ENCODE assay signal across 13 cellular contexts in genomic region chr2:26647981-26648380, GRCh38. TPM values are rescaled to one million over a fixed set of nuclear protein-coding genes. Genes with fewer than 3 reads are reported as not detected.
DNase-seq lines count a peak whose midpoint lies in the region; ATAC-seq and TF ChIP-seq lines count a peak whose summit lies in the region.
"Had no signal": no experiment of that assay in that cellular context is flagged by ENCODE, and none has a peak within 500 bp of the region (broad histone marks: within the 10 kb centered on the region; RNA-seq: fewer than 3 reads in every experiment).

No MANE protein-coding gene starts in this region.

- H3K27me3 ChIP-seq in spleen (replicated peaks in 1 of 7) (peaks cover 0 to 11% (median 0%) of the 10 kb centered on the region in 7 donors), prostate gland (replicated peaks; ENCODE audit: insufficient read depth) (no peaks in the 10 kb centered on the region)
- H3K27me3 ChIP-seq: BLaER1 had no signal

- no peak for ATAC-seq in HG03097 (IDR thresholded peaks at IDR 0.05; ENCODE audit: low FRiP score, unreplicated experiment)

- peak overlapping the region; percentile 3 for H3K4me3 Mint-ChIP-seq in glutamatergic neuron (ENCODE audit: unreplicated experiment)

- intact Hi-C loops in spleen (cut with DNase I; ENCODE audit: low total_unique reads) (no loop called here), prostate gland (cut with DNase I) (no loop called here)

- H3K36me3 ChIP-seq in spleen (no peaks in the 10 kb centered on the region), prostate gland (no peaks in the 10 kb centered on the region)
- H3K36me3 ChIP-seq: BLaER1 had no signal

- peaks cover 20% of the 10 kb centered on the region for H3K4me1 Mint-ChIP-seq in glutamatergic neuron (ENCODE audit: low read depth, unreplicated experiment)

- TF ChIP-seq POLR2A in spleen (IDR thresholded peaks at IDR 0.05) = no peak
- no peak for TF ChIP-seq POLR2A in erythroblast (IDR thresholded peaks at IDR 0.05; ENCODE audit: low read length)
- TF ChIP-seq POLR2A in prostate gland (IDR thresholded peaks at IDR 0.05) = no peak

- H3K27ac ChIP-seq in spleen = no peak overlapping the region
- no peak overlapping the region for H3K27ac ChIP-seq in prostate gland
- H3K27ac ChIP-seq: BLaER1, GM23248 had no signal

- peak; percentile 29 for DNase-seq in activated CD8-positive, alpha-beta memory T cell treated with anti-CD3 and anti-CD28 coated beads, Interleukin-2, amount 50 U/mL, for 48 hours
- DNase-seq in activated CD8-positive, alpha-beta memory T cell treated with anti-CD3 and anti-CD28 coated beads, Interleukin-2, amount 50 U/mL, for 4 hours = no peak
- DNase-seq in glutamatergic neuron (no peak), spleen (peak; percentile 47), erythroblast (lab: John Stamatoyannopoulos, UW) (no peak), prostate gland (ENCODE audit: low spot score) (no peak)
- DNase-seq: 8988T, AML-193, GM23248 had no signal

- H3K36me3 Mint-ChIP-seq in glutamatergic neuron (ENCODE audit: unreplicated experiment) = no peaks in the 10 kb centered on the region

- H3K9me3 ChIP-seq in spleen (no peaks in the 10 kb centered on the region), prostate gland (no peaks in the 10 kb centered on the region)
- H3K9me3 ChIP-seq: BLaER1 had no signal

- 74 to 92% (median 85%) methylated on average over 3 of the region's 3 CpGs for WGBS in spleen, 5 donors
- 93% methylated on average over 3 of the region's 3 CpGs for WGBS in prostate gland

- H3K27me3 Mint-ChIP-seq in glutamatergic neuron (ENCODE audit: unreplicated experiment) = peaks cover 4% of the 10 kb centered on the region

- H3K9me3 Mint-ChIP-seq in glutamatergic neuron (ENCODE audit: unreplicated experiment) = peaks cover 7% of the 10 kb centered on the region

- H3K4me3 ChIP-seq in spleen (no peak overlapping the region), prostate gland (no peak overlapping the region)
- H3K4me3 ChIP-seq: BLaER1, GM23248 had no signal

- H3K4me1 ChIP-seq in spleen (peaks cover 0 to 18% (median 4%) of the 10 kb centered on the region in 6 donors), prostate gland (replicated peaks) (no peaks in the 10 kb centered on the region)

- H3K27ac Mint-ChIP-seq in glutamatergic neuron (ENCODE audit: unreplicated experiment) = no peak overlapping the region

- TF ChIP-seq CTCF in glutamatergic neuron (IDR thresholded peaks at IDR 0.05; ENCODE audit: partially characterized antibody, unreplicated experiment) = no peak
- TF ChIP-seq CTCF in spleen (IDR thresholded peaks at IDR 0.05 in 8 of 11, conservative IDR thresholded peaks at IDR 0.05 in 3 of 11) = no peak
- TF ChIP-seq CTCF in prostate gland (IDR thresholded peaks at IDR 0.05) = no peak

RNA-seq across cellular contexts. Expression of gene CIB4, which starts 6.8 kb away (rescaled TPM):
- not detected for total RNA-seq in glutamatergic neuron (ENCODE audit: unreplicated experiment)
- not detected for total RNA-seq in spleen
- not detected for polyA plus RNA-seq in spleen
- under 1 TPM in 1 of 2 donors, not detected in 1; 0.46 TPM for total RNA-seq in prostate gland
- total RNA-seq: Daoy, GM23248, HT1080 had no signal
- polyA plus RNA-seq: GM23248 had no signal

RNA-seq across cellular contexts. Expression of gene KCNK3, which starts 44.5 kb away (rescaled TPM):
- total RNA-seq in glutamatergic neuron (ENCODE audit: unreplicated experiment) (21.7 TPM), spleen (1 to 10 TPM; 1.1 to 6.0 (median 2.9) TPM), prostate gland (10 to 100 TPM; 11.1 to 14.5 TPM)
- 1 to 10 TPM in 1 of 3 donors, under 1 TPM in 2; 0.61 to 1.2 (median 0.83) TPM for polyA plus RNA-seq in spleen
- total RNA-seq: GM23248, HT1080 had no signal
- polyA plus RNA-seq: GM23248 had no signal

Comparison
In these comparisons a context has a peak if more than half of its experiments do, and no peak if none do; other contexts are left out.
1. DNase-seq: peak in activated CD8-positive, alpha-beta memory T cell treated with anti-CD3 and anti-CD28 coated beads, Interleukin-2, amount 50 U/mL, for 48 hours (single experiment) and spleen (single experiment); none in activated CD8-positive, alpha-beta memory T cell treated with anti-CD3 and anti-CD28 coated beads, Interleukin-2, amount 50 U/mL, for 4 hours (single experiment), glutamatergic neuron (single experiment), erythroblast (0 of 2) and prostate gland (single experiment).